20 cellular contexts compared by ENCODE assay signal in the genomic region with DNA sequence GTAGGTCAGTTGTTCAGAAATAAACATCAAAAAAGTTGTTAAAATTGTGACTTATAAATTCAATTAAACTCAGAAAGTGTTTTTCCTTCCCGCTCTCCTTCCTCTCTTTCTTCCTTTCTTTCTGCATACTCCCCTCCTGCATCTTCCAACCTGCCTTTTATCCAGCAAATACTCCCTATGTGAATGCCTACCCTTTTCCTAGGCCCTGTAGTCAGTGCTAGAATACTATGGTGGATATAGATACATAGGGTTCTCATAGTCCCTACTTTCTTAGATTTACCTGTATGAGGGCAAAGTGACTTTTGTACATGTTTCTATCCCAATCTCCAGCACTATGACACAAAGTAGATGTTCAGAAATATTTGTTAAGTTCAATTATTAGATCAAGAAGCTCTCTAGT. TPM values are rescaled to one million over a fixed set of nuclear protein-coding genes. Genes with fewer than 3 reads are reported as not detected.
DNase-seq lines count a peak whose midpoint lies in the region; ATAC-seq, FAIRE-seq and TF ChIP-seq lines count a peak whose summit lies in the region.
"Had no signal": no experiment of that assay in that cellular context is flagged by ENCODE, and none has a peak within 500 bp of the region (broad histone marks: within the 10 kb centered on the region; RNA-seq: fewer than 3 reads in every experiment).

No MANE protein-coding gene starts in this region.

- TF ChIP-seq CTCF in GM23338 (conservative IDR thresholded peaks at IDR 0.05; ENCODE audit: low read depth in 2 of 2) (no peak), RWPE2 (IDR thresholded peaks at IDR 0.05; ENCODE audit: poor library complexity, severe bottlenecking) (no peak), keratinocyte (optimal IDR thresholded peaks at IDR 0.05 in 1 of 3, IDR thresholded peaks at IDR 0.05 in 1 of 3, conservative IDR thresholded peaks at IDR 0.05 in 1 of 3; ENCODE audit: extremely low read depth in 1 of 3, insufficient read depth in 2 of 3, low read length in 3 of 3) (no peak)

- no peaks in the 10 kb centered on the region for H4K20me1 ChIP-seq in GM23338 (replicated peaks; ENCODE audit: insufficient read depth)
- no peaks in the 10 kb centered on the region for H4K20me1 ChIP-seq in keratinocyte (ENCODE audit: control insufficient read depth, extremely low read depth, insufficient read depth, low read length)

- H3K79me2 ChIP-seq in GM23338 (replicated peaks; ENCODE audit: insufficient read depth), result no peaks in the 10 kb centered on the region
- H3K79me2 ChIP-seq in keratinocyte (ENCODE audit: control insufficient read depth, insufficient read depth, low read length), result no peaks in the 10 kb centered on the region

- H3K36me3 Mint-ChIP-seq in GM23338 (ENCODE audit: low read depth), result no peaks in the 10 kb centered on the region
- H3K36me3 Mint-ChIP-seq in activated CD4-positive, alpha-beta memory T cell treated with anti-CD3 and anti-CD28 coated beads for 36 hours, result no peaks in the 10 kb centered on the region
- no peaks in the 10 kb centered on the region for H3K36me3 Mint-ChIP-seq in CD4-positive, alpha-beta memory T cell

- H3K9me2 ChIP-seq in GM23338 (ENCODE audit: insufficient read depth), result no peaks in the 10 kb centered on the region

- H3K27me3 ChIP-seq in GM23338 (ENCODE audit: insufficient read depth) (no peaks in the 10 kb centered on the region), RWPE2 (ENCODE audit: insufficient read depth, poor library complexity, severe bottlenecking) (no peaks in the 10 kb centered on the region), duodenal mucosa (ENCODE audit: control insufficient read depth in 1 of 2, insufficient read depth in 2 of 2, low read length in 2 of 2) (no peaks in the 10 kb centered on the region), keratinocyte (ENCODE audit: control insufficient read depth, extremely low read depth, insufficient read depth, low read length) (no peaks in the 10 kb centered on the region)
- no peaks in the 10 kb centered on the region for H3K27me3 ChIP-seq in CD4-positive, alpha-beta memory T cell (ENCODE audit: insufficient read depth, low read length)

- CTCF ChIA-PET in activated CD4-positive, alpha-beta memory T cell treated with anti-CD3 and anti-CD28 coated beads for 36 hours (lab: Charles Lee), result no interaction called here
- CTCF ChIA-PET in CD4-positive, alpha-beta memory T cell (lab: Charles Lee; ENCODE audit: partially characterized antibody), result interaction anchor here (1.6 kb wide), 1 partner anchor 22 kb away, joined by 5 read pairs; no protein-coding TSS in a partner anchor

- ATAC-seq in GM23338, result no peak
- ATAC-seq in RWPE2 (ENCODE audit: low read depth), result 0 out of 3 replicates have a peak, but pooled peaks have one; percentile 26
- ATAC-seq: PC-3 had no signal

- intact Hi-C loops in activated CD4-positive, alpha-beta memory T cell treated with anti-CD3 and anti-CD28 coated beads for 36 hours (cut with micrococcal nuclease), result no loop called here
- intact Hi-C loops in CD4-positive, alpha-beta memory T cell (cut with micrococcal nuclease), result no loop called here

- no peak overlapping the region for H3K4me3 Mint-ChIP-seq in GM23338
- no peak overlapping the region for H3K4me3 Mint-ChIP-seq in activated CD4-positive, alpha-beta memory T cell treated with anti-CD3 and anti-CD28 coated beads for 36 hours
- no peak overlapping the region for H3K4me3 Mint-ChIP-seq in CD4-positive, alpha-beta memory T cell

- H3K9me3 Mint-ChIP-seq in GM23338, result no peaks in the 10 kb centered on the region
- no peaks in the 10 kb centered on the region for H3K9me3 Mint-ChIP-seq in activated CD4-positive, alpha-beta memory T cell treated with anti-CD3 and anti-CD28 coated beads for 36 hours
- no peaks in the 10 kb centered on the region for H3K9me3 Mint-ChIP-seq in CD4-positive, alpha-beta memory T cell

- H3K27ac ChIP-seq in GM23338 (ENCODE audit: low read depth) (no peak overlapping the region), RWPE2 (ENCODE audit: poor library complexity, severe bottlenecking) (peak overlapping the region; percentile 72), duodenal mucosa (ENCODE audit: low read depth, low read length) (no peak overlapping the region), keratinocyte (ENCODE audit: control insufficient read depth, insufficient read depth, low read length) (peak overlapping the region; percentile 65)
- no peak overlapping the region for H3K27ac ChIP-seq in CD4-positive, alpha-beta memory T cell (ENCODE audit: low read depth, low read length)
- H3K27ac ChIP-seq: C4-2B had no signal

- H3K4me1 ChIP-seq in GM23338 (ENCODE audit: insufficient read depth) (no peaks in the 10 kb centered on the region), RWPE2 (ENCODE audit: insufficient read depth, poor library complexity, severe bottlenecking) (peaks cover 35% of the 10 kb centered on the region), duodenal mucosa (ENCODE audit: control insufficient read depth in 1 of 2, insufficient read depth in 2 of 2, low read length in 2 of 2) (peaks cover 0 to 3% of the 10 kb centered on the region in 2 donors), keratinocyte (ENCODE audit: control insufficient read depth, extremely low read depth, insufficient read depth, low read length) (peaks cover 21% of the 10 kb centered on the region)
- H3K4me1 ChIP-seq in CD4-positive, alpha-beta memory T cell (ENCODE audit: insufficient read depth, low read length), result no peaks in the 10 kb centered on the region

- DNase-seq in GM23338 (ENCODE audit: low spot score) (no peak), RWPE2 (ENCODE audit: low spot score) (no peak), keratinocyte (ENCODE audit: low read depth, low spot score) (no peak), NCI-H510A (lab: John Stamatoyannopoulos, UW) (no peak), T-helper 2 cell (no peak)
- no peak for DNase-seq in activated CD4-positive, alpha-beta memory T cell treated with anti-CD3 and anti-CD28 coated beads for 36 hours
- DNase-seq in CD4-positive, alpha-beta memory T cell, result no peak
- DNase-seq: DMS 273 treated with DMSO at 0.1 percent for 48 hours, GDM1, Kasumi-1, NCI-H1417 treated with DMSO at 0.1 percent for 48 hours, NCI-H1930 had no signal

- H2AFZ ChIP-seq in GM23338 (peak overlapping the region; percentile 19; the same call in 1 of the 2 replicates), keratinocyte (ENCODE audit: control insufficient read depth, low read length) (no peak overlapping the region)

- no peak overlapping the region for H3K4me3 ChIP-seq in GM23338
- H3K4me3 ChIP-seq in RWPE2 (ENCODE audit: severe bottlenecking), result peak overlapping the region; percentile 25
- peak overlapping the region; percentile 45 to 60 for H3K4me3 ChIP-seq in duodenal mucosa (ENCODE audit: low read depth in 1 of 2, low read length in 2 of 2)
- peak overlapping the region in 2 of 3 experiments; percentile 28 to 72 for H3K4me3 ChIP-seq in keratinocyte (ENCODE audit: control insufficient read depth in 2 of 3, extremely low read depth in 1 of 3, insufficient read depth in 2 of 3, low read depth in 1 of 3, low read length in 3 of 3)
- H3K4me3 ChIP-seq in CD4-positive, alpha-beta memory T cell (ENCODE audit: low read length in 2 of 2), result no peak overlapping the region

- H3K9me3 ChIP-seq in RWPE2 (ENCODE audit: severe bottlenecking) (no peaks in the 10 kb centered on the region), duodenal mucosa (ENCODE audit: control insufficient read depth in 1 of 2, low read length in 2 of 2) (no peaks in the 10 kb centered on the region), keratinocyte (ENCODE audit: control insufficient read depth, low read depth, low read length) (no peaks in the 10 kb centered on the region)
- H3K9me3 ChIP-seq in CD4-positive, alpha-beta memory T cell (ENCODE audit: control insufficient read depth in 1 of 2, low read length in 2 of 2), result no peaks in the 10 kb centered on the region

- POLR2A ChIA-PET in activated CD4-positive, alpha-beta memory T cell treated with anti-CD3 and anti-CD28 coated beads for 36 hours (lab: Charles Lee), result no interaction called here
- POLR2A ChIA-PET in CD4-positive, alpha-beta memory T cell (lab: Charles Lee; ENCODE audit: partially characterized antibody), result no interaction called here

- H3F3A ChIP-seq in GM23338 (replicated peaks; ENCODE audit: low read depth), result no peaks in the 10 kb centered on the region

- H3K9me1 ChIP-seq in keratinocyte (ENCODE audit: control insufficient read depth, extremely low read depth, insufficient read depth, low read length), result no peaks in the 10 kb centered on the region

- H3K4me2 ChIP-seq in GM23338 (no peak overlapping the region), keratinocyte (ENCODE audit: control insufficient read depth, extremely low read depth, insufficient read depth, low read depth, low read length) (peak overlapping the region; percentile 85)

- H3K27ac Mint-ChIP-seq in GM23338, result no peak overlapping the region
- H3K27ac Mint-ChIP-seq in activated CD4-positive, alpha-beta memory T cell treated with anti-CD3 and anti-CD28 coated beads for 36 hours, result no peak overlapping the region
- H3K27ac Mint-ChIP-seq in CD4-positive, alpha-beta memory T cell, result no peak overlapping the region

- H3K4me1 Mint-ChIP-seq in GM23338, result no peaks in the 10 kb centered on the region
- H3K4me1 Mint-ChIP-seq in activated CD4-positive, alpha-beta memory T cell treated with anti-CD3 and anti-CD28 coated beads for 36 hours (ENCODE audit: low read depth), result no peaks in the 10 kb centered on the region
- no peaks in the 10 kb centered on the region for H3K4me1 Mint-ChIP-seq in CD4-positive, alpha-beta memory T cell

- no peak for FAIRE-seq in keratinocyte (lab: Jason Lieb, UNC)
- FAIRE-seq: GM12891, GM18507, H1 had no signal

- H3K9ac ChIP-seq in duodenal mucosa (ENCODE audit: low read depth in 1 of 2, low read length in 2 of 2), result peak overlapping the region in 1 of 2 donors; percentile 0
- H3K9ac ChIP-seq in keratinocyte (ENCODE audit: control insufficient read depth, extremely low read depth, insufficient read depth, low read length), result peak overlapping the region; percentile 15

- H3K36me3 ChIP-seq in GM23338 (ENCODE audit: insufficient read depth), result no peaks in the 10 kb centered on the region
- peaks cover 27% of the 10 kb centered on the region for H3K36me3 ChIP-seq in RWPE2 (ENCODE audit: low read depth)
- no peaks in the 10 kb centered on the region for H3K36me3 ChIP-seq in duodenal mucosa (ENCODE audit: control insufficient read depth in 1 of 2, insufficient read depth in 2 of 2, low read length in 2 of 2)
- H3K36me3 ChIP-seq in keratinocyte (ENCODE audit: control insufficient read depth in 2 of 2, extremely low read depth in 1 of 2, insufficient read depth in 2 of 2, low read length in 2 of 2), result no peaks in the 10 kb centered on the region
- H3K36me3 ChIP-seq in CD4-positive, alpha-beta memory T cell (ENCODE audit: insufficient read depth, low read length), result no peaks in the 10 kb centered on the region

- dilution Hi-C loops in keratinocyte (cut with MboI; ENCODE audit: extremely low pct_ligation_motif_present, low sequenced_read_pairs), result no loop called here

- H3K27me3 Mint-ChIP-seq in GM23338 (ENCODE audit: insufficient read depth, low read depth, poor library complexity), result no peaks in the 10 kb centered on the region
- H3K27me3 Mint-ChIP-seq in activated CD4-positive, alpha-beta memory T cell treated with anti-CD3 and anti-CD28 coated beads for 36 hours, result no peaks in the 10 kb centered on the region
- H3K27me3 Mint-ChIP-seq in CD4-positive, alpha-beta memory T cell, result no peaks in the 10 kb centered on the region

RNA-seq across cellular contexts. Expression of gene SULT1E1, which starts 0.8 kb away (rescaled TPM):
- 0.12 TPM in 1 of 2 replicates, not detected in the other for total RNA-seq in GM23338 (2014; rRNA removed; shearing (Covaris generic))
- polyA plus RNA-seq in GM23338 (2016; fragmentation: Nextera tagmentation; extraction: Ambion mirVana) (not detected in 2 replicates), keratinocyte (1.2 to 4.6 TPM (median 4.5 TPM) in 3 replicates)
- 2.4 TPM for polyA plus RNA-seq in keratinocyte (2011; ENCODE audit: low read depth)
- 1.5 and 3.4 TPM in 2 replicates for polyA plus RNA-seq in keratinocyte (2011; cell fraction: cytosol; rRNA removed)
- 8.9 and 10.1 TPM in 2 replicates for polyA plus RNA-seq in keratinocyte (2011; cell fraction: nucleus; rRNA removed)
- 0.96 and 4.3 TPM in 2 replicates for polyA plus RNA-seq in keratinocyte (2012; ENCODE audit: low replicate concordance)
- polyA minus RNA-seq in keratinocyte, result 1.5 to 1.7 TPM in 2 of 3 replicates, not detected in the other
- not detected for polyA minus RNA-seq in keratinocyte (2011; cell fraction: cytosol; rRNA and poly(A)+ RNA removed)
- 4.5 and 7.0 TPM in 2 replicates for polyA minus RNA-seq in keratinocyte (2011; cell fraction: nucleus; rRNA and poly(A)+ RNA removed)
- not detected for total RNA-seq in activated CD4-positive, alpha-beta memory T cell treated with anti-CD3 and anti-CD28 coated beads for 36 hours
- total RNA-seq in CD4-positive, alpha-beta memory T cell, result not detected
- polyA plus RNA-seq in CD4-positive, alpha-beta memory T cell, result not detected
- total RNA-seq: H1, NCI-H460, PC-3, SK-MEL-5 had no signal
- polyA plus RNA-seq: H1 had no signal

Comparison
In these comparisons a context has a peak if more than half of its experiments do, and no peak if none do; other contexts are left out.
1. H3K27ac ChIP-seq: peak in RWPE2 (single experiment) and keratinocyte (single experiment); none in GM23338 (single experiment), duodenal mucosa (single experiment) and CD4-positive, alpha-beta memory T cell (single experiment).
2. H3K4me3 ChIP-seq: peak in RWPE2 (single experiment), duodenal mucosa (2 of 2) and keratinocyte (2 of 3); none in GM23338 (single experiment) and CD4-positive, alpha-beta memory T cell (0 of 2).